ENCODE assay signal across 8 cellular contexts in the genomic region with DNA sequence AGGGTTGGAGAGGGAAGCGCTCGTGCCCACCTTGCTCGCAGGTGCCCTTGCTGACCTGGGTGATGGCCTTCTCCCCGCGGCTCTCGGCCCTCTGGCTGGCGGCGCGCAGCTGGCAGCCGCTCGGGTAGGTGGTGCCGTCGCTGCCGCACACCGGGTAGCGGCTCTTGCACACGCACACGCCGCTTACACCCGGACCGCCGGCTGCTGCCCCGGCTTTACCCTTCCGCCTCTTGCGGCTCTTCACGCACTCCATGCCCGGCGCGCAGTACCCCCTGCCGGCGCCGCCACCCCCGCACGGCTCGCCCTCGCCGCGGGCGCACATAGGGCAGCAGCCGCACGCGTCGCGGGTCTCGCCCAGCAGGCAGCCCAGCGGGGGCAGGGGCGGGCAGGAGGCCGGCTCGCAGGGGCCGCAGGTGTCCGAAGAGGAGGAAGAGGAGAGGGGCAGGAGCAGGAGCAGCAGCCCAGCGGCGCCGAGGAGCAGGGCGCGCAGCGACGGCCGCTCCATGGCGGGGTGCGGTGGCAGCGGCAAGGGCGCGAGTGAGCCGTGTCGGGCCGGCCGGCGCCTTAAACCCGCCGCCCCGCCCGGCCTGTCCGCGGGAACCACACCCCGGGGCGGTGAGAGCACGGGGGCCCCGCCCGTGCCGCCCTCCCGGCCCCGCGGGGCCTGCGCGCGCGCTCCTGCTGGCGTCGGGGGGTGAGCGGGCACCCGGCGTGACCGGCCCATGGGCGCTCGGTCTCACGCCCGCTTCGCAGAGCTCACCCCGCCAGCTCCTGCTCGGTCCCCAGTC. TPM values are rescaled to one million over a fixed set of nuclear protein-coding genes. Genes with fewer than 3 reads are reported as not detected.
DNase-seq lines count a peak whose midpoint lies in the region; FAIRE-seq and TF ChIP-seq lines count a peak whose summit lies in the region.

A gene with protein sequence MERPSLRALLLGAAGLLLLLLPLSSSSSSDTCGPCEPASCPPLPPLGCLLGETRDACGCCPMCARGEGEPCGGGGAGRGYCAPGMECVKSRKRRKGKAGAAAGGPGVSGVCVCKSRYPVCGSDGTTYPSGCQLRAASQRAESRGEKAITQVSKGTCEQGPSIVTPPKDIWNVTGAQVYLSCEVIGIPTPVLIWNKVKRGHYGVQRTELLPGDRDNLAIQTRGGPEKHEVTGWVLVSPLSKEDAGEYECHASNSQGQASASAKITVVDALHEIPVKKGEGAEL (minus strand): TSS at position 539 of the 788 bp plus-strand sequence. CDS start 34 bp downstream, at position 505.

- peaks cover 46% of the 10 kb centered on the region for H3K79me2 ChIP-seq in keratinocyte (ENCODE audit: control insufficient read depth, insufficient read depth, low read length)

- 1 to 2% (median 1%) methylated on average over 57 to 101 of the region's 101 CpGs for WGBS in small intestine, 3 donors

- FAIRE-seq in keratinocyte (lab: Jason Lieb, UNC) (no peak), small intestine (lab: Jason Lieb, UNC) (no peak)

- H2AFZ ChIP-seq in keratinocyte (ENCODE audit: control insufficient read depth, low read length) = peak within 1 kb of the TSS; percentile 84

- no peak for TF ChIP-seq CTCF in choroid plexus epithelial cell (conservative IDR thresholded peaks at IDR 0.05; ENCODE audit: low read depth, low read length)
- TF ChIP-seq CTCF in keratinocyte (optimal IDR thresholded peaks at IDR 0.05 in 1 of 3, IDR thresholded peaks at IDR 0.05 in 1 of 3, conservative IDR thresholded peaks at IDR 0.05 in 1 of 3; ENCODE audit: extremely low read depth in 1 of 3, insufficient read depth in 2 of 3, low read length in 3 of 3) = no peak

- H3K27ac ChIP-seq in keratinocyte (ENCODE audit: control insufficient read depth, insufficient read depth, low read length) = peak within 1 kb of the TSS; percentile 66
- H3K27ac ChIP-seq in small intestine (ENCODE audit: low read depth in 1 of 2, low read length in 1 of 2) = peak within 1 kb of the TSS; percentile 38 to 93

- H3K9me3 ChIP-seq in keratinocyte (ENCODE audit: control insufficient read depth, low read depth, low read length) (no peaks in the 10 kb centered on the region), small intestine (ENCODE audit: control insufficient read depth, low read depth) (no peaks in the 10 kb centered on the region)

- no peaks in the 10 kb centered on the region for H3K27me3 ChIP-seq in keratinocyte (ENCODE audit: control insufficient read depth, extremely low read depth, insufficient read depth, low read length)
- peaks cover 0 to 4% of the 10 kb centered on the region in 2 donors for H3K27me3 ChIP-seq in small intestine (ENCODE audit: control insufficient read depth in 2 of 2, insufficient read depth in 2 of 2, low read length in 2 of 2)

- H3K36me3 ChIP-seq in keratinocyte (ENCODE audit: control insufficient read depth in 2 of 2, extremely low read depth in 1 of 2, insufficient read depth in 2 of 2, low read length in 2 of 2) (peaks cover 2 to 4% of the 10 kb centered on the region in 2 experiments), small intestine (ENCODE audit: control insufficient read depth in 2 of 2, insufficient read depth in 2 of 2, low read length in 2 of 2) (no peaks in the 10 kb centered on the region)

- peaks cover 38% of the 10 kb centered on the region for H3K4me1 ChIP-seq in keratinocyte (ENCODE audit: control insufficient read depth, extremely low read depth, insufficient read depth, low read length)
- no peaks in the 10 kb centered on the region for H3K4me1 ChIP-seq in small intestine (ENCODE audit: control insufficient read depth in 2 of 2, insufficient read depth in 1 of 2, low read depth in 1 of 2, low read length in 1 of 2)

- no peaks in the 10 kb centered on the region for H3K9me1 ChIP-seq in keratinocyte (ENCODE audit: control insufficient read depth, extremely low read depth, insufficient read depth, low read length)

- DNase-seq in ELF-1 (ENCODE audit: low read depth, low spot score) = peak; percentile 54
- peak; percentile 6 for DNase-seq in GOT3 (lab: John Stamatoyannopoulos, UW)
- DNase-seq in NOMO-1 treated with dmso at 0.1 percent for 144 hours (lab: John Stamatoyannopoulos, UW; ENCODE audit: unreplicated experiment) = peak; percentile 87
- peak; percentile 67 for DNase-seq in choroid plexus epithelial cell (ENCODE audit: low read depth)
- DNase-seq in keratinocyte (ENCODE audit: low read depth, low spot score) = no peak
- peak; percentile 29 for DNase-seq in small intestine
- DNase-seq in LoVo (ENCODE audit: low spot score) = no peak
- no peak for DNase-seq in NCI-H226

- H4K20me1 ChIP-seq in keratinocyte (ENCODE audit: control insufficient read depth, extremely low read depth, insufficient read depth, low read length) = no peaks in the 10 kb centered on the region

- peak within 1 kb of the TSS; percentile 78 for H3K9ac ChIP-seq in keratinocyte (ENCODE audit: control insufficient read depth, extremely low read depth, insufficient read depth, low read length)

- H3K4me3 ChIP-seq in choroid plexus epithelial cell (ENCODE audit: low read depth, low read length) = peak within 1 kb of the TSS; percentile 98
- H3K4me3 ChIP-seq in keratinocyte (ENCODE audit: control insufficient read depth in 2 of 3, extremely low read depth in 1 of 3, insufficient read depth in 2 of 3, low read depth in 1 of 3, low read length in 3 of 3) = peak within 1 kb of the TSS; percentile 81 to 88 (median 85)
- H3K4me3 ChIP-seq in small intestine (ENCODE audit: low read depth in 1 of 2, low read length in 2 of 2) = peak within 1 kb of the TSS; percentile 48 to 70

- peak within 1 kb of the TSS; percentile 94 for H3K4me2 ChIP-seq in keratinocyte (ENCODE audit: control insufficient read depth, extremely low read depth, insufficient read depth, low read depth, low read length)

- dilution Hi-C loops in keratinocyte (cut with MboI; ENCODE audit: extremely low pct_ligation_motif_present, low sequenced_read_pairs) = no loop called here

RNA-seq across cellular contexts. Expression of the gene that starts here (rescaled TPM):
- polyA plus RNA-seq in keratinocyte (333 to 459 TPM (median 413 TPM) in 3 replicates), small intestine (100 to 1,000 TPM in 1 of 3 donors, 10 to 100 TPM in 1, 1 to 10 TPM in 1; 8.9 to 240 (median 44.0) TPM)
- polyA plus RNA-seq in keratinocyte (2011; ENCODE audit: low read depth) = 88.3 TPM
- polyA plus RNA-seq in keratinocyte (2011; cell fraction: cytosol; rRNA removed) = 261 and 339 TPM in 2 replicates
- 517 and 626 TPM in 2 replicates for polyA plus RNA-seq in keratinocyte (2011; cell fraction: nucleus; rRNA removed)
- 111 and 285 TPM in 2 replicates for polyA plus RNA-seq in keratinocyte (2012; ENCODE audit: low replicate concordance)
- polyA minus RNA-seq in keratinocyte = 50.8 to 61.4 TPM (median 51.7 TPM) in 3 replicates
- 394 TPM for polyA minus RNA-seq in keratinocyte (2011; cell fraction: cytosol; rRNA and poly(A)+ RNA removed)
- 190 and 209 TPM in 2 replicates for polyA minus RNA-seq in keratinocyte (2011; cell fraction: nucleus; rRNA and poly(A)+ RNA removed)

Comparison
In these comparisons a context has a peak if more than half of its experiments do, and no peak if none do; other contexts are left out.
1. DNase-seq: peak in ELF-1 (single experiment), GOT3 (single experiment), NOMO-1 treated with dmso at 0.1 percent for 144 hours (single experiment), choroid plexus epithelial cell (single experiment) and small intestine (single experiment); none in keratinocyte (single experiment), LoVo (single experiment) and NCI-H226 (single experiment).
2. Peak in every context shown above with its lines, with median percentiles within 50 percentile points of each other: H3K4me3 ChIP-seq.